ENCODE assay signal across 9 cellular contexts in genomic region chr3:104521606-104522336, GRCh38.
DNase-seq lines count a peak whose midpoint lies in the region; ATAC-seq and TF ChIP-seq lines count a peak whose summit lies in the region.
"Had no signal": no experiment of that assay in that cellular context is flagged by ENCODE, and none has a peak within 500 bp of the region (broad histone marks: within the 10 kb centered on the region; RNA-seq: fewer than 3 reads in every experiment).

No MANE protein-coding gene starts in this region.

- H3K4me3 ChIP-seq in lower lobe of right lung: no peak overlapping the region
- H3K4me3 ChIP-seq: tibial artery had no signal

- intact Hi-C loops in lower lobe of right lung (cut with DNase I): no loop called here

- H3K27me3 ChIP-seq in lower lobe of right lung (ENCODE audit: low read depth): no peaks in the 10 kb centered on the region
- H3K27me3 ChIP-seq: tibial artery had no signal

- peaks cover 2 to 12% of the 10 kb centered on the region in 2 donors for H3K36me3 Mint-ChIP-seq in stimulated activated naive B cell treated with anti-CD40 and anti-IgM and Interleukin-4, amounts not matched to agents 10 μg/mL and 1 μg/mL and 100 μg/mL, for 72 hours
- H3K36me3 Mint-ChIP-seq in activated naive CD4-positive, alpha-beta T cell treated with anti-CD3 and anti-CD28 coated beads, Interleukin-2, amount 50 U/mL, for 72 hours: no peaks in the 10 kb centered on the region

- H3K9me3 ChIP-seq in lower lobe of right lung: no peaks in the 10 kb centered on the region
- H3K9me3 ChIP-seq: tibial artery had no signal

- no peak for TF ChIP-seq CTCF in lower lobe of right lung (IDR thresholded peaks at IDR 0.05)

- peaks cover 1 to 3% of the 10 kb centered on the region in 2 donors for H3K9me3 Mint-ChIP-seq in stimulated activated naive B cell treated with anti-CD40 and anti-IgM and Interleukin-4, amounts not matched to agents 10 μg/mL and 1 μg/mL and 100 μg/mL, for 72 hours
- no peaks in the 10 kb centered on the region for H3K9me3 Mint-ChIP-seq in activated naive CD4-positive, alpha-beta T cell treated with anti-CD3 and anti-CD28 coated beads, Interleukin-2, amount 50 U/mL, for 72 hours

- H3K27ac Mint-ChIP-seq in stimulated activated naive B cell treated with anti-CD40 and anti-IgM and Interleukin-4, amounts not matched to agents 10 μg/mL and 1 μg/mL and 100 μg/mL, for 72 hours: peak overlapping the region; percentile 92
- H3K27ac Mint-ChIP-seq in activated naive CD4-positive, alpha-beta T cell treated with anti-CD3 and anti-CD28 coated beads, Interleukin-2, amount 50 U/mL, for 72 hours: peak overlapping the region in 1 of 2 donors; percentile 89

- no peaks in the 10 kb centered on the region for H3K36me3 ChIP-seq in lower lobe of right lung
- H3K36me3 ChIP-seq: tibial artery had no signal

- ATAC-seq in GM19395 (IDR thresholded peaks at IDR 0.05; ENCODE audit: unreplicated experiment) (peak; percentile 63), HG02970 (IDR thresholded peaks at IDR 0.05; ENCODE audit: low FRiP score, unreplicated experiment) (peak; percentile 59), lower lobe of right lung (no peak)
- ATAC-seq in stimulated activated naive B cell treated with anti-CD40 and anti-IgM and Interleukin-4, amounts not matched to agents 10 μg/mL and 1 μg/mL and 100 μg/mL, for 72 hours (replicated peaks): peak; percentile 78 to 81
- ATAC-seq in activated naive CD4-positive, alpha-beta T cell treated with anti-CD3 and anti-CD28 coated beads, Interleukin-2, amount 50 U/mL, for 72 hours: no peak

- H3K4me1 ChIP-seq in lower lobe of right lung: no peaks in the 10 kb centered on the region

- DNase-seq in NOMO-1 treated with dmso at 0.1 percent for 144 hours (lab: John Stamatoyannopoulos, UW; ENCODE audit: unreplicated experiment): peak; percentile 35
- peak; percentile 65 for DNase-seq in stimulated activated naive B cell treated with anti-CD40 and anti-IgM and Interleukin-4, amounts not matched to agents 10 μg/mL and 1 μg/mL and 100 μg/mL, for 72 hours
- no peak for DNase-seq in activated naive CD4-positive, alpha-beta T cell treated with anti-CD3 and anti-CD28 coated beads, Interleukin-2, amount 50 U/mL, for 16 hours
- DNase-seq in lower lobe of right lung: no peak
- no peak for DNase-seq in activated naive CD4-positive, alpha-beta T cell treated with anti-CD3 and anti-CD28 coated beads, Interleukin-2, amount 50 U/mL, for 72 hours (ENCODE audit: low spot score in 2 of 2)
- DNase-seq: activated CD4-positive, alpha-beta T cell treated with anti-CD3 and anti-CD28 coated beads, Interleukin-2, amount 50 U/mL, for 1 hour had no signal

- H3K27me3 Mint-ChIP-seq in stimulated activated naive B cell treated with anti-CD40 and anti-IgM and Interleukin-4, amounts not matched to agents 10 μg/mL and 1 μg/mL and 100 μg/mL, for 72 hours: no peaks in the 10 kb centered on the region

- H3K27ac ChIP-seq in lower lobe of right lung: no peak overlapping the region

- peaks cover 29 to 50% of the 10 kb centered on the region in 2 donors for H3K4me1 Mint-ChIP-seq in stimulated activated naive B cell treated with anti-CD40 and anti-IgM and Interleukin-4, amounts not matched to agents 10 μg/mL and 1 μg/mL and 100 μg/mL, for 72 hours

- peak overlapping the region; percentile 68 to 78 for H3K4me3 Mint-ChIP-seq in stimulated activated naive B cell treated with anti-CD40 and anti-IgM and Interleukin-4, amounts not matched to agents 10 μg/mL and 1 μg/mL and 100 μg/mL, for 72 hours

Comparison
In these comparisons a context has a peak if more than half of its experiments do, and no peak if none do; other contexts are left out.
1. ATAC-seq: peak in GM19395 (single experiment), HG02970 (single experiment) and stimulated activated naive B cell treated with anti-CD40 and anti-IgM and Interleukin-4, amounts not matched to agents 10 μg/mL and 1 μg/mL and 100 μg/mL, for 72 hours (2 of 2); none in lower lobe of right lung (0 of 2) and activated naive CD4-positive, alpha-beta T cell treated with anti-CD3 and anti-CD28 coated beads, Interleukin-2, amount 50 U/mL, for 72 hours (0 of 2).
2. DNase-seq: peak in NOMO-1 treated with dmso at 0.1 percent for 144 hours (single experiment) and stimulated activated naive B cell treated with anti-CD40 and anti-IgM and Interleukin-4, amounts not matched to agents 10 μg/mL and 1 μg/mL and 100 μg/mL, for 72 hours (single experiment); none in activated naive CD4-positive, alpha-beta T cell treated with anti-CD3 and anti-CD28 coated beads, Interleukin-2, amount 50 U/mL, for 16 hours (single experiment), lower lobe of right lung (single experiment) and activated naive CD4-positive, alpha-beta T cell treated with anti-CD3 and anti-CD28 coated beads, Interleukin-2, amount 50 U/mL, for 72 hours (0 of 2).